Comparison of ENCODE assay signal across 29 cellular contexts in genomic region chr12:15334225-15334624, GRCh38. TPM values are rescaled to one million over a fixed set of nuclear protein-coding genes. Genes with fewer than 3 reads are reported as not detected.
"Had no signal": no experiment of that assay in that cellular context is flagged by ENCODE, and none has a peak within 500 bp of the region (broad histone marks: within the 10 kb centered on the region; RNA-seq: fewer than 3 reads in every experiment).

No MANE protein-coding gene starts in this region.

- H3K4me2 ChIP-seq: SK-N-SH had no signal

- H3K9ac ChIP-seq: SK-N-SH had no signal

- H3K36me3 ChIP-seq: adrenal gland, brain microvascular endothelial cell, MG63, SJSA1 had no signal

- H3K4me3 Mint-ChIP-seq: activated CD4-positive, alpha-beta T cell treated with anti-CD3 and anti-CD28 coated beads, Interleukin-2, amount 10 ng/mL, durations not matched to agents 24 days and 14 days; activated CD8-positive, alpha-beta T cell treated with anti-CD3 and anti-CD28 coated beads, Interleukin-2, amount 10 ng/mL, durations not matched to agents 7 days and 5 days; activated T-cell treated with anti-CD3 and anti-CD28 coated beads, Interleukin-2, amount 50 U/mL, for 24 hours; T-helper 1 cell treated with Interleukin-12 subunit alpha and Interleukin-12 subunit beta and Interleukin-4 antibody, amounts not matched to agents 30 μg/mL and 1 μg/mL, for 36 hours; T-helper 2 cell treated with Interferon-gamma antibody and Interleukin-4, amounts not matched to agents 5 μg/mL and 100 μg/mL, for 36 hours had no signal

- ATAC-seq: activated CD8-positive, alpha-beta T cell treated with anti-CD3 and anti-CD28 coated beads, Interleukin-2, amount 10 ng/mL, durations not matched to agents 7 days and 5 days; activated naive CD4-positive, alpha-beta T cell treated with anti-CD3 and anti-CD28 coated beads, Interleukin-2, amount 50 U/mL, for 72 hours; Panc1 had no signal

- H3K4me1 Mint-ChIP-seq: activated CD4-positive, alpha-beta T cell treated with anti-CD3 and anti-CD28 coated beads, Interleukin-2, amount 10 ng/mL, durations not matched to agents 24 days and 14 days had no signal

- DNase-seq: activated CD4-positive, alpha-beta T cell treated with anti-CD3 and anti-CD28 coated beads, Interleukin-2, amount 10 ng/mL, durations not matched to agents 24 days and 14 days; activated CD4-positive, alpha-beta T cell treated with anti-CD3 and anti-CD28 coated beads, Interleukin-2, amount 50 U/mL, for 4 hours; activated CD8-positive, alpha-beta T cell treated with anti-CD3 and anti-CD28 coated beads, Interleukin-2, amount 10 ng/mL, durations not matched to agents 7 days and 5 days; activated gamma-delta T cell; activated naive CD4-positive, alpha-beta T cell treated with Interleukin-2 at 50 U/mL for 16 hours; activated T-cell treated with anti-CD3 and anti-CD28 coated beads, Interleukin-2, amount 50 U/mL, for 24 hours; adrenal gland; anterior cingulate cortex; brain microvascular endothelial cell; Karpas-422; KBM-7; MG63; NCI-H1048; NCI-H1105 treated with DMSO at 0.1 percent for 48 hours; NCI-H1436; NCI-H1694 treated with DMSO at 0.1 percent for 48 hours; NCI-H2029; NCI-H345; NCI-H524 treated with DMSO at 0.1 percent for 48 hours; SHP77 treated with DMSO at 0.1 percent for 48 hours; SK-N-SH had no signal

- H3K9me3 ChIP-seq: adrenal gland, MG63, SJSA1, SK-N-SH had no signal

- H3K4me1 ChIP-seq: adrenal gland had no signal

- H3K9me3 Mint-ChIP-seq: activated CD4-positive, alpha-beta T cell treated with anti-CD3 and anti-CD28 coated beads, Interleukin-2, amount 10 ng/mL, durations not matched to agents 24 days and 14 days; activated naive CD4-positive, alpha-beta T cell treated with anti-CD3 and anti-CD28 coated beads, Interleukin-2, amount 50 U/mL, for 72 hours; activated T-cell treated with anti-CD3 and anti-CD28 coated beads, Interleukin-2, amount 50 U/mL, for 24 hours; activated T-helper 2 cell treated with anti-CD3 and anti-CD28 coated beads, Interferon-gamma antibody, Interleukin-2, Interleukin-4, amounts not matched to agents 10 μg/mL and 5 μg/mL and 100 μg/mL, durations not matched to agents 14 hours and 24 hours and 36 hours; T-helper 1 cell treated with Interleukin-12 subunit alpha and Interleukin-12 subunit beta and Interleukin-4 antibody, amounts not matched to agents 30 μg/mL and 1 μg/mL, for 36 hours; T-helper 2 cell treated with Interferon-gamma antibody and Interleukin-4, amounts not matched to agents 5 μg/mL and 100 μg/mL, for 36 hours had no signal

- H3K27ac Mint-ChIP-seq: activated CD4-positive, alpha-beta T cell treated with anti-CD3 and anti-CD28 coated beads, Interleukin-2, amount 10 ng/mL, durations not matched to agents 24 days and 14 days; activated CD8-positive, alpha-beta T cell treated with anti-CD3 and anti-CD28 coated beads, Interleukin-2, amount 10 ng/mL, durations not matched to agents 7 days and 5 days; activated naive CD4-positive, alpha-beta T cell treated with anti-CD3 and anti-CD28 coated beads, Interleukin-2, amount 50 U/mL, for 72 hours; activated T-cell treated with anti-CD3 and anti-CD28 coated beads, Interleukin-2, amount 50 U/mL, for 24 hours; activated T-helper 2 cell treated with anti-CD3 and anti-CD28 coated beads, Interferon-gamma antibody, Interleukin-2, Interleukin-4, amounts not matched to agents 10 μg/mL and 5 μg/mL and 100 μg/mL, durations not matched to agents 14 hours and 24 hours and 36 hours; T-helper 1 cell treated with Interleukin-12 subunit alpha and Interleukin-12 subunit beta and Interleukin-4 antibody, amounts not matched to agents 30 μg/mL and 1 μg/mL, for 36 hours; T-helper 2 cell treated with Interferon-gamma antibody and Interleukin-4, amounts not matched to agents 5 μg/mL and 100 μg/mL, for 36 hours had no signal

- H3K4me3 ChIP-seq: adrenal gland, MG63, SJSA1 had no signal

- H3K36me3 Mint-ChIP-seq: activated naive CD4-positive, alpha-beta T cell treated with anti-CD3 and anti-CD28 coated beads, Interleukin-2, amount 50 U/mL, for 72 hours had no signal

- H3K27ac ChIP-seq: adrenal gland, brain microvascular endothelial cell, SJSA1 had no signal

- H3K27me3 ChIP-seq: adrenal gland, brain microvascular endothelial cell, MG63, SJSA1 had no signal

- FAIRE-seq: TTC549 had no signal

RNA-seq across cellular contexts. Expression of gene PTPRO, which starts 11.9 kb away (rescaled TPM):
- total RNA-seq: NCI-H460 had no signal
